33 cellular contexts compared by ENCODE assay signal in the genomic region with DNA sequence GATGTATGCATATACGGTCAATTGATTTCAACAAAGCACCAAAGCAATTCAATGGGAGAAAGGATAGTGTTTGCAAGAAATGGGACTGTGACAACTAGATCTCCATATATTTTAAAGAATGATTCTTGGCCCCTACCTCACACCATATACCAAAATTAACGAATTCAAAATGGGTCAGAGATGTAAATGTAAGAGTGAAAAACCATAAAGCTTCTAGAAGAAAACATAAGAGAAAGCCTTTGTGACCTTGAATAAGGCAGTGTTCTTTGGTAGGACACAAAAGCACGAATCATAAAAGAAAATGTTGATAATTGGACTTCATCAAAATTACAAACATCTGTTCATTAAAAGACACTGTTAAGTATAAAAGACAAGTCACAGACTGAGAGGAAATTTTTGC. TPM values are rescaled to one million over a fixed set of nuclear protein-coding genes. Genes with fewer than 3 reads are reported as not detected.
DNase-seq lines count a peak whose midpoint lies in the region; ATAC-seq, FAIRE-seq and TF ChIP-seq lines count a peak whose summit lies in the region.
"Had no signal": no experiment of that assay in that cellular context is flagged by ENCODE, and none has a peak within 500 bp of the region (broad histone marks: within the 10 kb centered on the region; RNA-seq: fewer than 3 reads in every experiment).

No MANE protein-coding gene starts in this region.

- peaks cover 28% of the 10 kb centered on the region for H3K4me1 Mint-ChIP-seq in CD4-positive, alpha-beta T cell (ENCODE audit: low read depth)

- H3K36me3 ChIP-seq in Panc1 (ENCODE audit: control insufficient read depth, insufficient read depth, low read length): no peaks in the 10 kb centered on the region
- H3K36me3 ChIP-seq in endothelial cell of umbilical vein (ENCODE audit: control insufficient read depth in 2 of 2, extremely low read depth in 1 of 2, insufficient read depth in 2 of 2, low read length in 2 of 2): no peaks in the 10 kb centered on the region
- no peaks in the 10 kb centered on the region; the same call in 1 of the 2 replicates for H3K36me3 ChIP-seq in WERI-Rb-1
- H3K36me3 ChIP-seq: esophagus muscularis mucosa, heart left ventricle, Peyer's patch, prostate gland, sigmoid colon, SJCRH30, tibial nerve had no signal

- no peak for DNase-seq in CD4-positive, alpha-beta T cell
- DNase-seq in Panc1 (ENCODE audit: low read depth, low spot score): no peak
- no peak for DNase-seq in endothelial cell of umbilical vein (ENCODE audit: low read depth, low spot score)
- DNase-seq in CD1c-positive myeloid dendritic cell (ENCODE audit: extremely low spot score): no peak
- DNase-seq in WERI-Rb-1: no peak
- DNase-seq: activated CD8-positive, alpha-beta memory T cell treated with anti-CD3 and anti-CD28 coated beads, Interleukin-2, amount 10 ng/mL, durations not matched to agents 7 days and 5 days; activated naive CD8-positive, alpha-beta T cell treated with anti-CD3 and anti-CD28 coated beads, Interleukin-2, amount 50 U/mL, for 24 hours; activated T-cell treated with anti-CD3 and anti-CD28 coated beads, Interleukin-2, amount 50 U/mL, for 4 hours; caudate nucleus; CD8-positive, alpha-beta memory T cell; endodermal cell; foreskin keratinocyte; H9; heart left ventricle; left ventricle myocardium superior; midbrain; naive thymus-derived CD4-positive, alpha-beta T cell; NCI-H2107; NCI-H345; NCI-H69; Peyer's patch; sigmoid colon; SJCRH30; stimulated activated CD4-positive, alpha-beta T cell treated with anti-CD3 and anti-CD28 coated beads, Interleukin-4, amount 100 ng/mL, for 1 hour; T-helper 1 cell had no signal

- H3K4me2 ChIP-seq in endothelial cell of umbilical vein (ENCODE audit: insufficient read depth, low read length): no peak overlapping the region

- intact Hi-C loops in CD4-positive, alpha-beta T cell (cut with DNase I, micrococcal nuclease): loop anchor here (10.0 kb wide), 2 partner anchors 88 to 328 kb away; no protein-coding TSS in a partner anchor
- intact Hi-C loops in Panc1 (cut with micrococcal nuclease; ENCODE audit: unreplicated experiment) (no loop called here), endothelial cell of umbilical vein (cut with micrococcal nuclease) (no loop called here)

- H3K9me1 ChIP-seq in endothelial cell of umbilical vein (replicated peaks; ENCODE audit: control insufficient read depth, extremely low read depth, insufficient read depth, low read length): no peaks in the 10 kb centered on the region

- POLR2A ChIA-PET in CD4-positive, alpha-beta T cell (lab: Charles Lee): no interaction called here
- POLR2A ChIA-PET in Panc1 (lab: Charles Lee): no interaction called here
- POLR2A ChIA-PET in endothelial cell of umbilical vein (lab: Charles Lee): no interaction called here

- H3K27ac Mint-ChIP-seq in CD4-positive, alpha-beta T cell: no peak overlapping the region
- H3K27ac Mint-ChIP-seq: activated CD8-positive, alpha-beta memory T cell treated with anti-CD3 and anti-CD28 coated beads, Interleukin-2, amount 10 ng/mL, durations not matched to agents 7 days and 5 days; activated naive CD8-positive, alpha-beta T cell treated with anti-CD3 and anti-CD28 coated beads, Interleukin-2, amount 50 U/mL, for 24 hours; endodermal cell; H9 had no signal

- no peak for TF ChIP-seq POLR2A in endothelial cell of umbilical vein (IDR thresholded peaks at IDR 0.05; ENCODE audit: low read depth, low read length)

- H3K27me3 ChIP-seq in CD4-positive, alpha-beta T cell (ENCODE audit: control insufficient read depth, insufficient read depth, low read length): no peaks in the 10 kb centered on the region
- H3K27me3 ChIP-seq in Panc1 (ENCODE audit: control insufficient read depth, insufficient read depth, low read length) (no peaks in the 10 kb centered on the region), endothelial cell of umbilical vein (ENCODE audit: control insufficient read depth in 2 of 2, insufficient read depth in 2 of 2, low read length in 2 of 2) (peaks cover 0 to 2% of the 10 kb centered on the region in 2 experiments), WERI-Rb-1 (ENCODE audit: insufficient read depth, low read depth, severe bottlenecking) (peaks cover 6% of the 10 kb centered on the region)
- H3K27me3 ChIP-seq: foreskin keratinocyte, Peyer's patch, SJCRH30 had no signal

- no peaks in the 10 kb centered on the region for H3K36me3 Mint-ChIP-seq in CD4-positive, alpha-beta T cell (ENCODE audit: low read depth)

- H3K27ac ChIP-seq in CD4-positive, alpha-beta T cell (ENCODE audit: low read depth, low read length): no peak overlapping the region
- H3K27ac ChIP-seq in Panc1 (ENCODE audit: low read length) (peak overlapping the region; percentile 74; the same call in 1 of the 2 replicates), endothelial cell of umbilical vein (ENCODE audit: insufficient read depth, low read depth, low read length) (peak overlapping the region; percentile 4), WERI-Rb-1 (no peak overlapping the region)
- H3K27ac ChIP-seq: esophagus muscularis mucosa, foreskin keratinocyte, Peyer's patch, prostate gland, sigmoid colon, SJCRH30, tibial nerve had no signal

- in situ Hi-C loops in Panc1 (cut with HindIII; ENCODE audit: low pct_unique_long_range_greater_than_20kb, low sequenced_read_pairs): loop anchor here (10.0 kb wide), 1 partner anchor 62 kb away; no protein-coding TSS in a partner anchor

- H4K20me1 ChIP-seq in endothelial cell of umbilical vein (replicated peaks; ENCODE audit: control insufficient read depth, extremely low read depth, insufficient read depth, low read length): no peaks in the 10 kb centered on the region

- no peaks in the 10 kb centered on the region for H3K9me3 ChIP-seq in CD4-positive, alpha-beta T cell (ENCODE audit: control insufficient read depth, low read length)
- H3K9me3 ChIP-seq in Panc1 (ENCODE audit: control insufficient read depth, insufficient read depth, low read depth, low read length): no peaks in the 10 kb centered on the region
- no peaks in the 10 kb centered on the region for H3K9me3 ChIP-seq in endothelial cell of umbilical vein (replicated peaks; ENCODE audit: control insufficient read depth, insufficient read depth, low read length)
- H3K9me3 ChIP-seq in WERI-Rb-1 (ENCODE audit: severe bottlenecking): peaks cover 5% of the 10 kb centered on the region
- H3K9me3 ChIP-seq: esophagus muscularis mucosa, Peyer's patch, prostate gland, sigmoid colon had no signal

- dilution Hi-C loops in endothelial cell of umbilical vein (cut with MboI; ENCODE audit: extremely low pct_ligation_motif_present, low sequenced_read_pairs): no loop called here

- H3K4me1 ChIP-seq in Panc1 (ENCODE audit: control insufficient read depth, insufficient read depth, low read length): peaks cover 69% of the 10 kb centered on the region
- peaks cover 45% of the 10 kb centered on the region for H3K4me1 ChIP-seq in endothelial cell of umbilical vein (ENCODE audit: control insufficient read depth, extremely low read depth, insufficient read depth, low read length)

- peaks cover 3% of the 10 kb centered on the region for H3K9me3 Mint-ChIP-seq in CD4-positive, alpha-beta T cell
- H3K9me3 Mint-ChIP-seq: activated T-cell treated with anti-CD3 and anti-CD28 coated beads, Interleukin-2, amount 50 U/mL, for 4 hours; naive thymus-derived CD4-positive, alpha-beta T cell had no signal

- ATAC-seq in CD4-positive, alpha-beta T cell (ENCODE audit: poor library complexity): no peak
- no peak for ATAC-seq in Panc1
- ATAC-seq in GM21526 (IDR thresholded peaks at IDR 0.05; ENCODE audit: low FRiP score, unreplicated experiment): no peak
- ATAC-seq in GM21381 (IDR thresholded peaks at IDR 0.05; ENCODE audit: unreplicated experiment): no peak
- ATAC-seq: activated CD8-positive, alpha-beta memory T cell treated with anti-CD3 and anti-CD28 coated beads, Interleukin-2, amount 10 ng/mL, durations not matched to agents 7 days and 5 days; activated naive CD8-positive, alpha-beta T cell treated with anti-CD3 and anti-CD28 coated beads, Interleukin-2, amount 50 U/mL, for 24 hours; activated T-cell treated with anti-CD3 and anti-CD28 coated beads, Interleukin-2, amount 50 U/mL, for 4 hours; foreskin keratinocyte; heart left ventricle; left ventricle myocardium superior; naive thymus-derived CD4-positive, alpha-beta T cell had no signal

- no peak for TF ChIP-seq CTCF in CD4-positive, alpha-beta T cell (IDR thresholded peaks at IDR 0.05)
- TF ChIP-seq CTCF in Panc1 (IDR thresholded peaks at IDR 0.05): no peak
- no peak for TF ChIP-seq CTCF in endothelial cell of umbilical vein (IDR thresholded peaks at IDR 0.05; ENCODE audit: extremely low read depth in 1 of 2, insufficient read depth in 1 of 2, low read depth in 1 of 2, low read length in 2 of 2)
- TF ChIP-seq CTCF in WERI-Rb-1 (IDR thresholded peaks at IDR 0.05; ENCODE audit: low read depth, low read length): no peak

- H3K4me3 ChIP-seq in Panc1 (ENCODE audit: low read depth in 2 of 2, low read length in 2 of 2): no peak overlapping the region
- no peak overlapping the region for H3K4me3 ChIP-seq in endothelial cell of umbilical vein (replicated peaks in 1 of 3; ENCODE audit: insufficient read depth in 1 of 3, low read depth in 1 of 3, low read length in 3 of 3)
- H3K4me3 ChIP-seq in WERI-Rb-1 (ENCODE audit: low read depth, low read length): no peak overlapping the region
- H3K4me3 ChIP-seq: esophagus muscularis mucosa, heart left ventricle, Peyer's patch, prostate gland, sigmoid colon, SJCRH30, tibial nerve had no signal

- no peak overlapping the region for H3K9ac ChIP-seq in endothelial cell of umbilical vein (replicated peaks; ENCODE audit: extremely low read depth, insufficient read depth, low read length)

- BruUV-seq in Panc1 (replicated peaks; lab: Mats Ljungman, UMichigan) (no TSS peak), endothelial cell of umbilical vein (replicated peaks; lab: Mats Ljungman, UMichigan) (no TSS peak)

- H3K27me3 Mint-ChIP-seq in CD4-positive, alpha-beta T cell: no peaks in the 10 kb centered on the region
- H3K27me3 Mint-ChIP-seq: CD8-positive, alpha-beta memory T cell had no signal

- CTCF ChIA-PET in CD4-positive, alpha-beta T cell (lab: Charles Lee): interaction anchor here (0.9 to 1.2 kb wide), 2 partner anchors 28 to 98 kb away, joined by 3 read pairs; no protein-coding TSS in a partner anchor
- CTCF ChIA-PET in Panc1 (lab: Charles Lee) (no interaction called here), endothelial cell of umbilical vein (lab: Charles Lee) (interaction anchor here (0.7 to 4.6 kb wide), 7 partner anchors 8 to 66 kb away, joined by 3 to 14 read pairs (median 4); no protein-coding TSS in a partner anchor)

- no peaks in the 10 kb centered on the region for H3K79me2 ChIP-seq in endothelial cell of umbilical vein (ENCODE audit: control insufficient read depth, insufficient read depth, low read length)

- H2AFZ ChIP-seq in endothelial cell of umbilical vein (ENCODE audit: low read depth, low read length): no peak overlapping the region

- peak overlapping the region; percentile 7 for H3K4me3 Mint-ChIP-seq in CD4-positive, alpha-beta T cell
- H3K4me3 Mint-ChIP-seq: activated CD8-positive, alpha-beta memory T cell treated with anti-CD3 and anti-CD28 coated beads, Interleukin-2, amount 10 ng/mL, durations not matched to agents 7 days and 5 days; activated naive CD8-positive, alpha-beta T cell treated with anti-CD3 and anti-CD28 coated beads, Interleukin-2, amount 50 U/mL, for 24 hours; activated T-cell treated with anti-CD3 and anti-CD28 coated beads, Interleukin-2, amount 50 U/mL, for 4 hours; endodermal cell; H9 had no signal

- FAIRE-seq in endothelial cell of umbilical vein (lab: Jason Lieb, UNC): no peak
- FAIRE-seq: GM12891, keratinocyte had no signal

RNA-seq across cellular contexts. Expression of a gene that starts 5.0 kb away (rescaled TPM):
- total RNA-seq in CD4-positive, alpha-beta T cell: under 1 TPM in 1 of 2 experiments, not detected in 1; 0.28 TPM
- total RNA-seq in Panc1 (2021; ENCODE audit: unreplicated experiment) (1.1 TPM), endothelial cell of umbilical vein (not detected in 2 replicates)
- polyA plus RNA-seq in Panc1 (2012; ENCODE audit: insufficient read length): 3.0 TPM
- polyA plus RNA-seq in endothelial cell of umbilical vein: 0.06 TPM in 1 of 2 replicates, not detected in the other
- polyA plus RNA-seq in endothelial cell of umbilical vein (2011; cell fraction: cytosol; rRNA removed): not detected in 2 replicates
- polyA plus RNA-seq in endothelial cell of umbilical vein (2011; cell fraction: nucleus; rRNA removed): 0.18 TPM in 1 of 2 replicates, not detected in the other
- 0.13 TPM in 1 of 2 replicates, not detected in the other for polyA plus RNA-seq in endothelial cell of umbilical vein (2012)
- polyA minus RNA-seq in endothelial cell of umbilical vein: not detected in 2 replicates
- polyA minus RNA-seq in endothelial cell of umbilical vein (2011; cell fraction: cytosol; rRNA and poly(A)+ RNA removed): not detected
- polyA minus RNA-seq in endothelial cell of umbilical vein (2011; cell fraction: nucleus; rRNA and poly(A)+ RNA removed): not detected in 2 replicates
- total RNA-seq: esophagus muscularis mucosa, heart left ventricle, left ventricle myocardium superior, LHCN-M2, prostate gland, sigmoid colon, SJCRH30, tibial nerve had no signal
- polyA plus RNA-seq: CD8-positive, alpha-beta memory T cell; heart left ventricle; naive thymus-derived CD4-positive, alpha-beta T cell had no signal

RNA-seq across cellular contexts. Expression of a gene that starts 25.4 kb away (rescaled TPM):
- 100 to 1,000 TPM; 103 to 105 TPM for total RNA-seq in CD4-positive, alpha-beta T cell
- 70.6 TPM for total RNA-seq in Panc1 (2021; ENCODE audit: unreplicated experiment)
- polyA plus RNA-seq in Panc1 (2012; ENCODE audit: insufficient read length): 12.9 TPM
- 20.5 and 25.7 TPM in 2 replicates for total RNA-seq in endothelial cell of umbilical vein
- polyA plus RNA-seq in endothelial cell of umbilical vein: 2.6 and 3.4 TPM in 2 replicates
- 3.4 TPM in 2 replicates for polyA plus RNA-seq in endothelial cell of umbilical vein (2011; cell fraction: cytosol; rRNA removed)
- polyA plus RNA-seq in endothelial cell of umbilical vein (2011; cell fraction: nucleus; rRNA removed): 11.8 and 12.3 TPM in 2 replicates
- polyA plus RNA-seq in endothelial cell of umbilical vein (2012): 7.5 and 7.7 TPM in 2 replicates
- polyA minus RNA-seq in endothelial cell of umbilical vein: 14.2 and 20.6 TPM in 2 replicates
- 39.7 TPM for polyA minus RNA-seq in endothelial cell of umbilical vein (2011; cell fraction: cytosol; rRNA and poly(A)+ RNA removed)
- polyA minus RNA-seq in endothelial cell of umbilical vein (2011; cell fraction: nucleus; rRNA and poly(A)+ RNA removed): 20.2 and 21.3 TPM in 2 replicates

Comparison
In these comparisons a context has a peak if more than half of its experiments do, and no peak if none do; other contexts are left out.
1. H3K27ac ChIP-seq: peak in Panc1 (single experiment) and endothelial cell of umbilical vein (single experiment); none in CD4-positive, alpha-beta T cell (single experiment) and WERI-Rb-1 (single experiment).
2. intact Hi-C loops: an anchor here in CD4-positive, alpha-beta T cell (10.0 kb wide); none called in Panc1 and endothelial cell of umbilical vein.